ENCODE assay signal across 1 cellular context in the genomic region with DNA sequence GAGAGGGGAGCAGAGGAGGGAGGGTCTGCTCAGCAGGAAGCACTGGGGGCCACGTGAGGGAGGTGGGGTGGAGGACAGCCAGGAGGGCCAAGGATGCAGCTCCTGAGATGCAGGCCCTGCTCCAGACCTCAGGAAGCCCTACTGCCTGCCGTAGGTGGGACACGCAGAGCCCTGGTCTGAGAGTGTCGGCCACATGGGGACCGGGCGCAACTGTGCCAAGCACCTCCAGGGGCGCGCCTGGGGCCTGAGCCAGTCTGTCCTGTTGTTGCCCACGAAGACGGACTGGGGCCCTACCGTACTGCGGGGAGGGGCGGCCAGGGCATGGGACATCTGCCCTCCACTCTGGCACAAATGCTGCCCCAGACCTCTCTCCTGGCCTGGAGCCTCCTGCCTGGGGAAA.
TF ChIP-seq lines count a peak whose summit lies in the region.

No MANE protein-coding gene starts in this region.

TF ChIP-seq in GM23338, 12 proteins besides CTCF, POLR2A, EP300 and RAD21 (continued from another document):
- TF ChIP-seq, protein P1, sequence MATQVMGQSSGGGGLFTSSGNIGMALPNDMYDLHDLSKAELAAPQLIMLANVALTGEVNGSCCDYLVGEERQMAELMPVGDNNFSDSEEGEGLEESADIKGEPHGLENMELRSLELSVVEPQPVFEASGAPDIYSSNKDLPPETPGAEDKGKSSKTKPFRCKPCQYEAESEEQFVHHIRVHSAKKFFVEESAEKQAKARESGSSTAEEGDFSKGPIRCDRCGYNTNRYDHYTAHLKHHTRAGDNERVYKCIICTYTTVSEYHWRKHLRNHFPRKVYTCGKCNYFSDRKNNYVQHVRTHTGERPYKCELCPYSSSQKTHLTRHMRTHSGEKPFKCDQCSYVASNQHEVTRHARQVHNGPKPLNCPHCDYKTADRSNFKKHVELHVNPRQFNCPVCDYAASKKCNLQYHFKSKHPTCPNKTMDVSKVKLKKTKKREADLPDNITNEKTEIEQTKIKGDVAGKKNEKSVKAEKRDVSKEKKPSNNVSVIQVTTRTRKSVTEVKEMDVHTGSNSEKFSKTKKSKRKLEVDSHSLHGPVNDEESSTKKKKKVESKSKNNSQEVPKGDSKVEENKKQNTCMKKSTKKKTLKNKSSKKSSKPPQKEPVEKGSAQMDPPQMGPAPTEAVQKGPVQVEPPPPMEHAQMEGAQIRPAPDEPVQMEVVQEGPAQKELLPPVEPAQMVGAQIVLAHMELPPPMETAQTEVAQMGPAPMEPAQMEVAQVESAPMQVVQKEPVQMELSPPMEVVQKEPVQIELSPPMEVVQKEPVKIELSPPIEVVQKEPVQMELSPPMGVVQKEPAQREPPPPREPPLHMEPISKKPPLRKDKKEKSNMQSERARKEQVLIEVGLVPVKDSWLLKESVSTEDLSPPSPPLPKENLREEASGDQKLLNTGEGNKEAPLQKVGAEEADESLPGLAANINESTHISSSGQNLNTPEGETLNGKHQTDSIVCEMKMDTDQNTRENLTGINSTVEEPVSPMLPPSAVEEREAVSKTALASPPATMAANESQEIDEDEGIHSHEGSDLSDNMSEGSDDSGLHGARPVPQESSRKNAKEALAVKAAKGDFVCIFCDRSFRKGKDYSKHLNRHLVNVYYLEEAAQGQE (IDR thresholded peaks at IDR 0.05; ENCODE audit: unreplicated experiment), result no peak
- TF ChIP-seq CREB1 (CRISPR knock-in tag; IDR thresholded peaks at IDR 0.05; ENCODE audit: low read depth) (no peak), JUNB (IDR thresholded peaks at IDR 0.05; ENCODE audit: unreplicated experiment) (no peak), ZNF114 (CRISPR knock-in tag; IDR thresholded peaks at IDR 0.05) (no peak), NANOG (IDR thresholded peaks at IDR 0.05; ENCODE audit: borderline replicate concordance) (no peak)
- TF ChIP-seq, protein P2, sequence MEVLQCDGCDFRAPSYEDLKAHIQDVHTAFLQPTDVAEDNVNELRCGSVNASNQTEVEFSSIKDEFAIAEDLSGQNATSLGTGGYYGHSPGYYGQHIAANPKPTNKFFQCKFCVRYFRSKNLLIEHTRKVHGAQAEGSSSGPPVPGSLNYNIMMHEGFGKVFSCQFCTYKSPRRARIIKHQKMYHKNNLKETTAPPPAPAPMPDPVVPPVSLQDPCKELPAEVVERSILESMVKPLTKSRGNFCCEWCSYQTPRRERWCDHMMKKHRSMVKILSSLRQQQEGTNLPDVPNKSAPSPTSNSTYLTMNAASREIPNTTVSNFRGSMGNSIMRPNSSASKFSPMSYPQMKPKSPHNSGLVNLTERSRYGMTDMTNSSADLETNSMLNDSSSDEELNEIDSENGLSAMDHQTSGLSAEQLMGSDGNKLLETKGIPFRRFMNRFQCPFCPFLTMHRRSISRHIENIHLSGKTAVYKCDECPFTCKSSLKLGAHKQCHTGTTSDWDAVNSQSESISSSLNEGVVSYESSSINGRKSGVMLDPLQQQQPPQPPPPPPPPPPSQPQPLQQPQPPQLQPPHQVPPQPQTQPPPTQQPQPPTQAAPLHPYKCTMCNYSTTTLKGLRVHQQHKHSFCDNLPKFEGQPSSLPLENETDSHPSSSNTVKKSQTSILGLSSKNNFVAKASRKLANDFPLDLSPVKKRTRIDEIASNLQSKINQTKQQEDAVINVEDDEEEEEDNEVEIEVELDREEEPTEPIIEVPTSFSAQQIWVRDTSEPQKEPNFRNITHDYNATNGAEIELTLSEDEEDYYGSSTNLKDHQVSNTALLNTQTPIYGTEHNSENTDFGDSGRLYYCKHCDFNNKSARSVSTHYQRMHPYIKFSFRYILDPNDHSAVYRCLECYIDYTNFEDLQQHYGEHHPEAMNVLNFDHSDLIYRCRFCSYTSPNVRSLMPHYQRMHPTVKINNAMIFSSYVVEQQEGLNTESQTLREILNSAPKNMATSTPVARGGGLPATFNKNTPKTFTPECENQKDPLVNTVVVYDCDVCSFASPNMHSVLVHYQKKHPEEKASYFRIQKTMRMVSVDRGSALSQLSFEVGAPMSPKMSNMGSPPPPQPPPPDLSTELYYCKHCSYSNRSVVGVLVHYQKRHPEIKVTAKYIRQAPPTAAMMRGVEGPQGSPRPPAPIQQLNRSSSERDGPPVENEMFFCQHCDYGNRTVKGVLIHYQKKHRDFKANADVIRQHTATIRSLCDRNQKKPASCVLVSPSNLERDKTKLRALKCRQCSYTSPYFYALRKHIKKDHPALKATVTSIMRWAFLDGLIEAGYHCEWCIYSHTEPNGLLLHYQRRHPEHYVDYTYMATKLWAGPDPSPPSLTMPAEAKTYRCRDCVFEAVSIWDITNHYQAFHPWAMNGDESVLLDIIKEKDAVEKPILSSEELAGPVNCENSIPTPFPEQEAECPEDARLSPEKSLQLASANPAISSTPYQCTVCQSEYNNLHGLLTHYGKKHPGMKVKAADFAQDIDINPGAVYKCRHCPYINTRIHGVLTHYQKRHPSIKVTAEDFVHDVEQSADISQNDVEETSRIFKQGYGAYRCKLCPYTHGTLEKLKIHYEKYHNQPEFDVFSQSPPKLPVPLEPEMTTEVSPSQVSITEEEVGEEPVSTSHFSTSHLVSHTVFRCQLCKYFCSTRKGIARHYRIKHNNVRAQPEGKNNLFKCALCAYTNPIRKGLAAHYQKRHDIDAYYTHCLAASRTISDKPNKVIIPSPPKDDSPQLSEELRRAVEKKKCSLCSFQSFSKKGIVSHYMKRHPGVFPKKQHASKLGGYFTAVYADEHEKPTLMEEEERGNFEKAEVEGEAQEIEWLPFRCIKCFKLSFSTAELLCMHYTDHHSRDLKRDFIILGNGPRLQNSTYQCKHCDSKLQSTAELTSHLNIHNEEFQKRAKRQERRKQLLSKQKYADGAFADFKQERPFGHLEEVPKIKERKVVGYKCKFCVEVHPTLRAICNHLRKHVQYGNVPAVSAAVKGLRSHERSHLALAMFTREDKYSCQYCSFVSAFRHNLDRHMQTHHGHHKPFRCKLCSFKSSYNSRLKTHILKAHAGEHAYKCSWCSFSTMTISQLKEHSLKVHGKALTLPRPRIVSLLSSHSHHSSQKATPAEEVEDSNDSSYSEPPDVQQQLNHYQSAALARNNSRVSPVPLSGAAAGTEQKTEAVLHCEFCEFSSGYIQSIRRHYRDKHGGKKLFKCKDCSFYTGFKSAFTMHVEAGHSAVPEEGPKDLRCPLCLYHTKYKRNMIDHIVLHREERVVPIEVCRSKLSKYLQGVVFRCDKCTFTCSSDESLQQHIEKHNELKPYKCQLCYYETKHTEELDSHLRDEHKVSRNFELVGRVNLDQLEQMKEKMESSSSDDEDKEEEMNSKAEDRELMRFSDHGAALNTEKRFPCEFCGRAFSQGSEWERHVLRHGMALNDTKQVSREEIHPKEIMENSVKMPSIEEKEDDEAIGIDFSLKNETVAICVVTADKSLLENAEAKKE (CRISPR knock-in tag; IDR thresholded peaks at IDR 0.05), result no peak
- TF ChIP-seq, protein P3, sequence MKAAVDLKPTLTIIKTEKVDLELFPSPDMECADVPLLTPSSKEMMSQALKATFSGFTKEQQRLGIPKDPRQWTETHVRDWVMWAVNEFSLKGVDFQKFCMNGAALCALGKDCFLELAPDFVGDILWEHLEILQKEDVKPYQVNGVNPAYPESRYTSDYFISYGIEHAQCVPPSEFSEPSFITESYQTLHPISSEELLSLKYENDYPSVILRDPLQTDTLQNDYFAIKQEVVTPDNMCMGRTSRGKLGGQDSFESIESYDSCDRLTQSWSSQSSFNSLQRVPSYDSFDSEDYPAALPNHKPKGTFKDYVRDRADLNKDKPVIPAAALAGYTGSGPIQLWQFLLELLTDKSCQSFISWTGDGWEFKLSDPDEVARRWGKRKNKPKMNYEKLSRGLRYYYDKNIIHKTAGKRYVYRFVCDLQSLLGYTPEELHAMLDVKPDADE (IDR thresholded peaks at IDR 0.05), result no peak
